Comparison of ENCODE assay signal across 19 cellular contexts in genomic region chr7:98221611-98222532, GRCh38. TPM values are rescaled to one million over a fixed set of nuclear protein-coding genes. Genes with fewer than 3 reads are reported as not detected.
A peak's percentile ranks its signal among the peaks of the same experiment; 100 is the strongest.
DNase-seq lines count a peak whose midpoint lies in the region; ATAC-seq and TF ChIP-seq lines count a peak whose summit lies in the region.
"Had no signal": no experiment of that assay in that cellular context is flagged by ENCODE, and none has a peak within 500 bp of the region (broad histone marks: within the 10 kb centered on the region; RNA-seq: fewer than 3 reads in every experiment).

No MANE protein-coding gene starts in this region.

- no peak for ATAC-seq in natural killer cell treated with Interleukin-12 subunit alpha and Interleukin-12 subunit beta and Interleukin-15 and Interleukin-18, amount 100 ng/mL, for 72 hours
- no peak for ATAC-seq in natural killer cell
- no peak for ATAC-seq in left cardiac atrium
- ATAC-seq in naive thymus-derived CD4-positive, alpha-beta T cell, result peak; percentile 8
- no peak for ATAC-seq in T-helper 17 cell
- no peak for ATAC-seq in GM21717 (IDR thresholded peaks at IDR 0.05; ENCODE audit: unreplicated experiment)
- ATAC-seq: Panc1 had no signal

- POLR2A ChIA-PET in naive thymus-derived CD4-positive, alpha-beta T cell (lab: Charles Lee), result no interaction called here

- peaks cover 0 to 69% (median 15%) of the 10 kb centered on the region in 3 experiments for H3K36me3 ChIP-seq in naive thymus-derived CD4-positive, alpha-beta T cell (ENCODE audit: control insufficient read depth in 2 of 3, insufficient read depth in 3 of 3, low read length in 3 of 3)

- peaks cover 11 to 14% of the 10 kb centered on the region in 2 donors for H3K4me1 Mint-ChIP-seq in natural killer cell treated with Interleukin-12 subunit alpha and Interleukin-12 subunit beta and Interleukin-15 and Interleukin-18, amount 100 ng/mL, for 72 hours (ENCODE audit: low read depth in 2 of 2)
- H3K4me1 Mint-ChIP-seq in natural killer cell (peaks cover 8 to 15% of the 10 kb centered on the region in 2 donors), T-helper 17 cell (peaks cover 15% of the 10 kb centered on the region)
- peaks cover 13 to 20% (median 19%) of the 10 kb centered on the region in 7 donors for H3K4me1 Mint-ChIP-seq in naive thymus-derived CD4-positive, alpha-beta T cell

- no peaks in the 10 kb centered on the region for H3K27me3 ChIP-seq in naive thymus-derived CD4-positive, alpha-beta T cell (ENCODE audit: control insufficient read depth in 2 of 2, insufficient read depth in 2 of 2, low read length in 2 of 2)

- no peaks in the 10 kb centered on the region for H3K27me3 Mint-ChIP-seq in natural killer cell treated with Interleukin-12 subunit alpha and Interleukin-12 subunit beta and Interleukin-15 and Interleukin-18, amount 100 ng/mL, for 72 hours
- H3K27me3 Mint-ChIP-seq in natural killer cell (ENCODE audit: low read depth in 2 of 2) (no peaks in the 10 kb centered on the region), T-helper 17 cell (no peaks in the 10 kb centered on the region)
- no peaks in the 10 kb centered on the region for H3K27me3 Mint-ChIP-seq in naive thymus-derived CD4-positive, alpha-beta T cell

- H3K4me1 ChIP-seq in naive thymus-derived CD4-positive, alpha-beta T cell (ENCODE audit: control insufficient read depth in 2 of 2, insufficient read depth in 2 of 2, low read length in 2 of 2), result no peaks in the 10 kb centered on the region

- H3K9me3 Mint-ChIP-seq in natural killer cell treated with Interleukin-12 subunit alpha and Interleukin-12 subunit beta and Interleukin-15 and Interleukin-18, amount 100 ng/mL, for 72 hours, result no peaks in the 10 kb centered on the region
- no peaks in the 10 kb centered on the region for H3K9me3 Mint-ChIP-seq in natural killer cell
- H3K9me3 Mint-ChIP-seq in naive thymus-derived CD4-positive, alpha-beta T cell, result no peaks in the 10 kb centered on the region
- H3K9me3 Mint-ChIP-seq: HFFc6 had no signal

- H3K36me3 Mint-ChIP-seq in natural killer cell treated with Interleukin-12 subunit alpha and Interleukin-12 subunit beta and Interleukin-15 and Interleukin-18, amount 100 ng/mL, for 72 hours, result no peaks in the 10 kb centered on the region
- H3K36me3 Mint-ChIP-seq in natural killer cell, result no peaks in the 10 kb centered on the region
- peaks cover 6 to 33% (median 12%) of the 10 kb centered on the region in 5 donors for H3K36me3 Mint-ChIP-seq in naive thymus-derived CD4-positive, alpha-beta T cell
- no peaks in the 10 kb centered on the region for H3K36me3 Mint-ChIP-seq in T-helper 17 cell (ENCODE audit: low read depth)

- no peak for TF ChIP-seq CTCF in natural killer cell (IDR thresholded peaks at IDR 0.05)

- H3K27ac ChIP-seq in naive thymus-derived CD4-positive, alpha-beta T cell (ENCODE audit: low read depth, low read length), result no peak overlapping the region

- intact Hi-C loops in natural killer cell (cut with micrococcal nuclease), result no loop called here
- intact Hi-C loops in left cardiac atrium (cut with DNase I), result no loop called here
- intact Hi-C loops in naive thymus-derived CD4-positive, alpha-beta T cell (cut with micrococcal nuclease), result no loop called here

- no peak overlapping the region for H3K4me3 ChIP-seq in naive thymus-derived CD4-positive, alpha-beta T cell (ENCODE audit: low read length)

- CTCF ChIA-PET in naive thymus-derived CD4-positive, alpha-beta T cell (lab: Charles Lee), result no interaction called here

- no peaks in the 10 kb centered on the region for H3K9me3 ChIP-seq in naive thymus-derived CD4-positive, alpha-beta T cell (ENCODE audit: control insufficient read depth in 2 of 3, low read length in 3 of 3)
- no peaks in the 10 kb centered on the region for H3K9me3 ChIP-seq in T-helper 17 cell (ENCODE audit: control insufficient read depth, low read length, poor library complexity, severe bottlenecking)

- H3K4me3 Mint-ChIP-seq in natural killer cell treated with Interleukin-12 subunit alpha and Interleukin-12 subunit beta and Interleukin-15 and Interleukin-18, amount 100 ng/mL, for 72 hours, result no peak overlapping the region
- H3K4me3 Mint-ChIP-seq in natural killer cell, result no peak overlapping the region
- H3K4me3 Mint-ChIP-seq in naive thymus-derived CD4-positive, alpha-beta T cell, result no peak overlapping the region
- H3K4me3 Mint-ChIP-seq in T-helper 17 cell, result no peak overlapping the region
- H3K4me3 Mint-ChIP-seq: CD14-positive monocyte, HFFc6 had no signal

- DNase-seq in natural killer cell treated with Interleukin-12 subunit alpha and Interleukin-12 subunit beta and Interleukin-15 and Interleukin-18, amount 100 ng/mL, for 72 hours (ENCODE audit: low spot score), result peak; percentile 35
- no peak for DNase-seq in natural killer cell
- DNase-seq in left cardiac atrium, result peak; percentile 18
- DNase-seq in naive thymus-derived CD4-positive, alpha-beta T cell, result no peak
- DNase-seq in pons (ENCODE audit: low spot score), result no peak
- no peak for DNase-seq in T-helper 17 cell
- DNase-seq: GF-D8, HFFc6, KG1, NCI-H1436 treated with DMSO at 0.1 percent for 48 hours, NCI-H2081, NCI-H524, SHP77 had no signal

- no peak overlapping the region for H3K27ac Mint-ChIP-seq in natural killer cell treated with Interleukin-12 subunit alpha and Interleukin-12 subunit beta and Interleukin-15 and Interleukin-18, amount 100 ng/mL, for 72 hours
- no peak overlapping the region for H3K27ac Mint-ChIP-seq in natural killer cell
- H3K27ac Mint-ChIP-seq in naive thymus-derived CD4-positive, alpha-beta T cell, result peak overlapping the region in 1 of 9 donors; percentile 14
- H3K27ac Mint-ChIP-seq in T-helper 17 cell, result no peak overlapping the region
- H3K27ac Mint-ChIP-seq: HFFc6 had no signal

RNA-seq across cellular contexts. Expression of gene BHLHA15, which starts 10.6 kb away (rescaled TPM):
- 1 to 10 TPM; 1.8 to 2.4 TPM for total RNA-seq in natural killer cell treated with Interleukin-12 subunit alpha and Interleukin-12 subunit beta and Interleukin-15 and Interleukin-18, amount 100 ng/mL, for 72 hours
- total RNA-seq in natural killer cell, result 1 to 10 TPM in 1 of 3 donors, not detected in 2; 3.3 TPM
- under 1 TPM; 0.37 to 0.38 TPM for total RNA-seq in left cardiac atrium
- total RNA-seq in naive thymus-derived CD4-positive, alpha-beta T cell, result under 1 TPM in 2 of 5 experiments, not detected in 3; 0.39 to 0.80 TPM
- polyA plus RNA-seq in naive thymus-derived CD4-positive, alpha-beta T cell, result not detected
- not detected for total RNA-seq in T-helper 17 cell
- total RNA-seq: Daoy, H4, M059J had no signal
- polyA plus RNA-seq: CD14-positive monocyte had no signal

RNA-seq across cellular contexts. Expression of gene TECPR1, which starts 30.2 kb away (rescaled TPM):
- total RNA-seq in natural killer cell treated with Interleukin-12 subunit alpha and Interleukin-12 subunit beta and Interleukin-15 and Interleukin-18, amount 100 ng/mL, for 72 hours, result 10 to 100 TPM; 42.1 to 68.6 TPM
- total RNA-seq in natural killer cell (10 to 100 TPM; 68.8 to 76.7 (median 70.3) TPM), left cardiac atrium (10 to 100 TPM; 20.9 to 23.4 TPM), T-helper 17 cell (100 to 1,000 TPM in 1 of 2 donors, 10 to 100 TPM in 1; 76.5 to 100 TPM)
- 100 to 1,000 TPM in 4 of 5 experiments, 10 to 100 TPM in 1; 82.4 to 203 (median 134) TPM for total RNA-seq in naive thymus-derived CD4-positive, alpha-beta T cell
- polyA plus RNA-seq in naive thymus-derived CD4-positive, alpha-beta T cell, result 10 to 100 TPM; 21.0 to 32.3 TPM

RNA-seq across cellular contexts. Expression of gene BRI3, which starts 59.6 kb away (rescaled TPM):
- 10 to 100 TPM; 40.3 to 48.6 TPM for total RNA-seq in natural killer cell treated with Interleukin-12 subunit alpha and Interleukin-12 subunit beta and Interleukin-15 and Interleukin-18, amount 100 ng/mL, for 72 hours
- 10 to 100 TPM; 81.9 to 97.1 (median 90.0) TPM for total RNA-seq in natural killer cell
- total RNA-seq in left cardiac atrium, result 100 to 1,000 TPM; 190 to 207 TPM
- total RNA-seq in naive thymus-derived CD4-positive, alpha-beta T cell, result 100 to 1,000 TPM in 1 of 5 experiments, 10 to 100 TPM in 4; 73.1 to 194 (median 86.5) TPM
- polyA plus RNA-seq in naive thymus-derived CD4-positive, alpha-beta T cell, result 10 to 100 TPM; 17.8 to 20.3 TPM
- 10 to 100 TPM; 67.1 to 77.1 TPM for total RNA-seq in T-helper 17 cell

Comparison
In these comparisons a context has a peak if more than half of its experiments do, and no peak if none do; other contexts are left out.
1. DNase-seq: peak in natural killer cell treated with Interleukin-12 subunit alpha and Interleukin-12 subunit beta and Interleukin-15 and Interleukin-18, amount 100 ng/mL, for 72 hours (single experiment) and left cardiac atrium (single experiment); none in natural killer cell (single experiment), naive thymus-derived CD4-positive, alpha-beta T cell (0 of 9), pons (single experiment) and T-helper 17 cell (0 of 3).